In the genomic region with DNA sequence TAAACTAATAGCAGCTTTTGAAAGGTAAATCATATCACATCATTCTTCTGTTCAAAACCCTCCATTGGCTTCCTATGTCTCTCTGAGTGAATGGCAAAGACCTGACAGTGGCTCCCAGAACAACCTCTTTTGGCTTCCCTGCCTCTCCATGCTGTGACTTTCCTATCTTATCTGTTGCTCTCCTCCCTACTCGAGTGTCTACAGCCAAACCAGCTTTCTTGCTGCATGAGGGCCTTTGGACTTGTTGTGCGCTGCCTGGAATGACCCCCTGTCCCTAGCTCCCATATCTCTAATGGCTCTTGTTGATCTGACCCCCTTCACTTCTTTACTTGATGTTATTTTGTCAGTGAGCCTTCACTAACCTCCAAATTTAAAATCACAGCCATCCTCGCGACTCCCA, we compare ENCODE assay signal across 12 cellular contexts. TPM values are rescaled to one million over a fixed set of nuclear protein-coding genes. Genes with fewer than 3 reads are reported as not detected.
DNase-seq lines count a peak whose midpoint lies in the region; ATAC-seq and TF ChIP-seq lines count a peak whose summit lies in the region.
"Had no signal": no experiment of that assay in that cellular context is flagged by ENCODE, and none has a peak within 500 bp of the region (broad histone marks: within the 10 kb centered on the region; RNA-seq: fewer than 3 reads in every experiment).

No MANE protein-coding gene starts in this region.

- H2BK12ac ChIP-seq in neuronal stem cell (ENCODE audit: low read length), result no peak overlapping the region

- H3K4me3 ChIP-seq in BLaER1, result no peak overlapping the region
- no peak overlapping the region for H3K4me3 ChIP-seq in neuronal stem cell (ENCODE audit: low read length in 2 of 2)
- H3K4me3 ChIP-seq in spleen, result peak overlapping the region in 1 of 8 donors; percentile 92

- no peaks in the 10 kb centered on the region for H3K27me3 Mint-ChIP-seq in activated naive CD8-positive, alpha-beta T cell treated with anti-CD3 and anti-CD28 coated beads for 36 hours
- peaks cover 8 to 17% (median 10%) of the 10 kb centered on the region in 3 donors for H3K27me3 Mint-ChIP-seq in immature natural killer cell (ENCODE audit: low read depth in 3 of 3)

- peaks cover 23% of the 10 kb centered on the region for H4K20me1 ChIP-seq in BLaER1

- H3K27me3 ChIP-seq in BLaER1, result no peaks in the 10 kb centered on the region
- peaks cover 0 to 2% (median 0%) of the 10 kb centered on the region in 3 experiments for H3K27me3 ChIP-seq in neuronal stem cell (ENCODE audit: control insufficient read depth in 3 of 3, insufficient read depth in 3 of 3, low read depth in 1 of 3, low read length in 3 of 3)
- peaks cover 0 to 27% (median 0%) of the 10 kb centered on the region in 7 donors for H3K27me3 ChIP-seq in spleen (replicated peaks in 1 of 7)

- H3K9me3 Mint-ChIP-seq in activated naive CD8-positive, alpha-beta T cell treated with anti-CD3 and anti-CD28 coated beads for 36 hours, result peaks cover 3% of the 10 kb centered on the region
- H3K9me3 Mint-ChIP-seq in immature natural killer cell, result no peaks in the 10 kb centered on the region

- no peak for TF ChIP-seq POLR2A in spleen (IDR thresholded peaks at IDR 0.05)

- peak overlapping the region; percentile 38 for H3K4me3 Mint-ChIP-seq in activated naive CD8-positive, alpha-beta T cell treated with anti-CD3 and anti-CD28 coated beads for 36 hours
- peak overlapping the region; percentile 70 to 99 (median 74) for H3K4me3 Mint-ChIP-seq in immature natural killer cell

- no peak overlapping the region for H2BK120ac ChIP-seq in neuronal stem cell (ENCODE audit: low read depth, low read length)

- peaks cover 10% of the 10 kb centered on the region for H3K79me1 ChIP-seq in neuronal stem cell (ENCODE audit: low read depth, low read length)

- no peak overlapping the region for H3K27ac ChIP-seq in BLaER1
- H3K27ac ChIP-seq in neuronal stem cell (replicated peaks; ENCODE audit: low read length), result no peak overlapping the region
- H3K27ac ChIP-seq in spleen, result peak overlapping the region in 3 of 8 donors; percentile 22 to 96 (median 93)

- H3K4me2 ChIP-seq in BLaER1, result peak overlapping the region; percentile 98
- no peak overlapping the region for H3K4me2 ChIP-seq in neuronal stem cell (ENCODE audit: insufficient read depth, low read length, poor library complexity, severe bottlenecking)

- no peak overlapping the region for H4K8ac ChIP-seq in neuronal stem cell (ENCODE audit: low read depth, low read length)

- peaks cover 9% of the 10 kb centered on the region for H3K36me3 Mint-ChIP-seq in activated naive CD8-positive, alpha-beta T cell treated with anti-CD3 and anti-CD28 coated beads for 36 hours
- peaks cover 0 to 3% (median 0%) of the 10 kb centered on the region in 3 donors for H3K36me3 Mint-ChIP-seq in immature natural killer cell

- no peak overlapping the region for H2AFZ ChIP-seq in neuronal stem cell (ENCODE audit: low read length)

- H3K4me1 Mint-ChIP-seq in activated naive CD8-positive, alpha-beta T cell treated with anti-CD3 and anti-CD28 coated beads for 36 hours, result peaks cover 49% of the 10 kb centered on the region
- peaks cover 67 to 73% of the 10 kb centered on the region in 2 donors for H3K4me1 Mint-ChIP-seq in immature natural killer cell

- no peak overlapping the region for H3K27ac Mint-ChIP-seq in activated naive CD8-positive, alpha-beta T cell treated with anti-CD3 and anti-CD28 coated beads for 36 hours
- H3K27ac Mint-ChIP-seq in immature natural killer cell, result peak overlapping the region; percentile 78 to 94 (median 92)

- no peak overlapping the region for H2AK5ac ChIP-seq in neuronal stem cell (ENCODE audit: low read depth, low read length)

- H3K9me3 ChIP-seq in BLaER1 (no peaks in the 10 kb centered on the region), neuronal stem cell (replicated peaks in 1 of 2; ENCODE audit: control insufficient read depth in 2 of 2, insufficient read depth in 1 of 2, low read depth in 1 of 2, low read length in 2 of 2) (no peaks in the 10 kb centered on the region), spleen (no peaks in the 10 kb centered on the region)

- DNase-seq in DMS79 (lab: John Stamatoyannopoulos, UW) (peak; percentile 32), immature natural killer cell (no peak), neuronal stem cell (ENCODE audit: low spot score) (no peak), spleen (no peak), HPDE6-E6E7 (ENCODE audit: extremely low spot score) (no peak)
- no peak for DNase-seq in activated naive CD8-positive, alpha-beta T cell treated with anti-CD3 and anti-CD28 coated beads for 36 hours
- DNase-seq: activated CD4-positive, CD25-positive, alpha-beta regulatory T cell; amniotic stem cell; NCI-H2227 treated with DMSO at 0.1 percent for 48 hours; SHP77 treated with DMSO at 0.1 percent for 48 hours had no signal

- no peak overlapping the region for H4K91ac ChIP-seq in neuronal stem cell (ENCODE audit: low read depth, low read length, poor library complexity)

- H3K14ac ChIP-seq in neuronal stem cell (ENCODE audit: low read length), result no peak overlapping the region

- no peak overlapping the region for H2BK15ac ChIP-seq in neuronal stem cell (ENCODE audit: low read length)

- no CpG with 5 or more reads among the region's 4 CpGs for WGBS in neuronal stem cell (ENCODE audit: extremely low coverage in 2 of 2, insufficient read length in 2 of 2, insufficient replicate concordance in 1 of 2), 2 donors
- 79 to 91% (median 85%) methylated on average over 4 of the region's 4 CpGs for WGBS in spleen, 5 donors

- no peak for TF ChIP-seq CTCF in spleen (IDR thresholded peaks at IDR 0.05 in 8 of 11, conservative IDR thresholded peaks at IDR 0.05 in 3 of 11)

- H3K9ac ChIP-seq in BLaER1 (no peak overlapping the region), neuronal stem cell (ENCODE audit: low read depth, low read length, poor library complexity) (no peak overlapping the region)

- H3K36me3 ChIP-seq in BLaER1 (no peaks in the 10 kb centered on the region), neuronal stem cell (replicated peaks in 1 of 2; ENCODE audit: control insufficient read depth in 2 of 2, insufficient read depth in 2 of 2, low read length in 2 of 2) (no peaks in the 10 kb centered on the region), spleen (no peaks in the 10 kb centered on the region)

- intact Hi-C loops in spleen (cut with DNase I; ENCODE audit: low total_unique reads), result loop anchor here (10.0 kb wide), 1 partner anchor 100 kb away; no protein-coding TSS in a partner anchor

- H3K18ac ChIP-seq in neuronal stem cell (ENCODE audit: low read length), result no peak overlapping the region

- H3K23ac ChIP-seq in neuronal stem cell (ENCODE audit: low read depth, low read length, poor library complexity), result no peak overlapping the region

- peaks cover 22% of the 10 kb centered on the region for H3K4me1 ChIP-seq in BLaER1
- peaks cover 3 to 8% of the 10 kb centered on the region in 2 donors for H3K4me1 ChIP-seq in neuronal stem cell (ENCODE audit: control insufficient read depth in 2 of 2, insufficient read depth in 1 of 2, low read depth in 1 of 2, low read length in 2 of 2)
- H3K4me1 ChIP-seq in spleen, result peaks cover 7 to 72% (median 37%) of the 10 kb centered on the region in 6 donors

- no peak overlapping the region for H2BK5ac ChIP-seq in neuronal stem cell (ENCODE audit: low read length)

- no peak for ATAC-seq in GM19023 (IDR thresholded peaks at IDR 0.05; ENCODE audit: unreplicated experiment)

- H3K4ac ChIP-seq in neuronal stem cell (ENCODE audit: low read length), result no peak overlapping the region

RNA-seq across cellular contexts. Expression of gene SYNE2, which starts 2.5 kb away (rescaled TPM):
- 10 to 100 TPM; 25.2 to 30.9 TPM for total RNA-seq in activated naive CD8-positive, alpha-beta T cell treated with anti-CD3 and anti-CD28 coated beads for 36 hours
- 100 to 1,000 TPM in 1 of 3 donors, 10 to 100 TPM in 2; 14.0 to 116 (median 20.0) TPM for polyA plus RNA-seq in immature natural killer cell
- 16.4 TPM for polyA plus RNA-seq in neuronal stem cell (2013, experiment 1 of 2)
- 17.1 TPM for polyA plus RNA-seq in neuronal stem cell (2013, experiment 2 of 2)
- total RNA-seq in spleen, result 100 to 1,000 TPM; 128 to 173 (median 154) TPM
- 10 to 100 TPM; 16.0 to 25.5 (median 19.6) TPM for polyA plus RNA-seq in spleen

Comparison
In these comparisons a context has a peak if more than half of its experiments do, and no peak if none do; other contexts are left out.
1. RNA of gene SYNE2, which starts 2.5 kb away (total RNA-seq): 128 to 173 TPM in spleen; 25.2 to 30.9 TPM in activated naive CD8-positive, alpha-beta T cell treated with anti-CD3 and anti-CD28 coated beads for 36 hours; every median in the first group is over 4 times any median in the second.